31 cellular contexts compared by ENCODE assay signal in genomic region chr6:40322336-40322735, GRCh38.
"Had no signal": no experiment of that assay in that cellular context is flagged by ENCODE, and none has a peak within 500 bp of the region (broad histone marks: within the 10 kb centered on the region; RNA-seq: fewer than 3 reads in every experiment).

No MANE protein-coding gene starts in this region.

- H3K79me2 ChIP-seq: hepatocyte, parathyroid adenoma had no signal

- H3K4me1 ChIP-seq: colonic mucosa, parathyroid adenoma, stomach had no signal

- H3K27ac Mint-ChIP-seq: dendritic cell treated with granulocyte-macrophage colony-stimulating factor and Interleukin-4, amounts not matched to agents 40 ng/mL and 50 ng/mL, for 4 days; endodermal cell; immature natural killer cell; memory B cell; mesothelial cell of epicardium; natural killer cell treated with Interleukin-12 subunit alpha and Interleukin-12 subunit beta and Interleukin-15 and Interleukin-18, amount 100 ng/mL, for 72 hours; progenitor cell of endocrine pancreas; stimulated activated effector memory CD8-positive, alpha-beta T cell treated with anti-CD3 and anti-CD28 coated beads, Interleukin-12 subunit alpha, Interleukin-12 subunit beta, amount 100 ng/mL, for 72 hours; type B pancreatic cell had no signal

- H3K27me3 ChIP-seq: colonic mucosa, gastrocnemius medialis, right atrium auricular region had no signal

- H3K4me3 ChIP-seq: colonic mucosa, gastrocnemius medialis, heart left ventricle, hepatocyte, lung, mucosa of descending colon, right atrium auricular region, sigmoid colon, stomach, tibial artery had no signal

- H3K27ac ChIP-seq: colonic mucosa, epithelial cell of prostate, gastrocnemius medialis, heart left ventricle, hepatocyte, neutrophil, parathyroid adenoma, right atrium auricular region, sigmoid colon, stomach, tibial artery had no signal

- H3K4me1 Mint-ChIP-seq: endodermal cell; memory B cell; mesothelial cell of epicardium; neural crest cell; stimulated activated effector memory CD8-positive, alpha-beta T cell treated with anti-CD3 and anti-CD28 coated beads, Interleukin-12 subunit alpha, Interleukin-12 subunit beta, amount 100 ng/mL, for 72 hours had no signal

- ATAC-seq: esophagus mucosa; gastrocnemius medialis; heart left ventricle; left lobe of liver; mucosa of descending colon; natural killer cell treated with Interleukin-12 subunit alpha and Interleukin-12 subunit beta and Interleukin-15 and Interleukin-18, amount 100 ng/mL, for 72 hours; stimulated activated effector memory CD8-positive, alpha-beta T cell treated with anti-CD3 and anti-CD28 coated beads, Interleukin-12 subunit alpha, Interleukin-12 subunit beta, amount 100 ng/mL, for 72 hours had no signal

- H3K9me3 ChIP-seq: colonic mucosa, gastrocnemius medialis, mucosa of descending colon, neutrophil, sigmoid colon, tibial artery had no signal

- H3K4me3 Mint-ChIP-seq: dendritic cell treated with granulocyte-macrophage colony-stimulating factor and Interleukin-4, amounts not matched to agents 40 ng/mL and 50 ng/mL, for 4 days; endodermal cell; immature natural killer cell; memory B cell; mesothelial cell of epicardium; naive B cell; natural killer cell treated with Interleukin-12 subunit alpha and Interleukin-12 subunit beta and Interleukin-15 and Interleukin-18, amount 100 ng/mL, for 72 hours; neural crest cell; stimulated activated effector memory CD8-positive, alpha-beta T cell treated with anti-CD3 and anti-CD28 coated beads, Interleukin-12 subunit alpha, Interleukin-12 subunit beta, amount 100 ng/mL, for 72 hours; type B pancreatic cell had no signal

- H3K4me2 ChIP-seq: hepatocyte had no signal

- H3K36me3 Mint-ChIP-seq: immature natural killer cell; memory B cell; mesothelial cell of epicardium; natural killer cell treated with Interleukin-12 subunit alpha and Interleukin-12 subunit beta and Interleukin-15 and Interleukin-18, amount 100 ng/mL, for 72 hours; stimulated activated effector memory CD8-positive, alpha-beta T cell treated with anti-CD3 and anti-CD28 coated beads, Interleukin-12 subunit alpha, Interleukin-12 subunit beta, amount 100 ng/mL, for 72 hours; type B pancreatic cell had no signal

- H2AFZ ChIP-seq: hepatocyte, parathyroid adenoma had no signal

- H3K36me3 ChIP-seq: colonic mucosa, gastrocnemius medialis, heart left ventricle, neutrophil, right atrium auricular region, sigmoid colon, stomach, tibial artery had no signal

- DNase-seq: colonic mucosa; effector CD8-positive, alpha-beta T cell; endodermal cell; foreskin fibroblast; gastrocnemius medialis; heart left ventricle; immature natural killer cell; mucosa of descending colon; naive B cell; sigmoid colon; stimulated activated CD4-positive, alpha-beta T cell treated with anti-CD3 and anti-CD28 coated beads, Interleukin-2, amount 100 ng/mL, for 24 hours; stimulated activated CD4-positive, alpha-beta T cell treated with anti-CD3 and anti-CD28 coated beads, Interleukin-4, amount 100 ng/mL, for 24 hours; stimulated activated naive CD4-positive, alpha-beta T cell treated with Interleukin-2 at 50 U/mL for 16 hours; stomach; tibial artery had no signal

- H3K9me3 Mint-ChIP-seq: dendritic cell treated with granulocyte-macrophage colony-stimulating factor and Interleukin-4, amounts not matched to agents 40 ng/mL and 50 ng/mL, for 4 days; natural killer cell treated with Interleukin-12 subunit alpha and Interleukin-12 subunit beta and Interleukin-15 and Interleukin-18, amount 100 ng/mL, for 72 hours; stimulated activated effector memory CD8-positive, alpha-beta T cell treated with anti-CD3 and anti-CD28 coated beads, Interleukin-12 subunit alpha, Interleukin-12 subunit beta, amount 100 ng/mL, for 72 hours had no signal
